22 cellular contexts compared by ENCODE assay signal in genomic region chr7:36238138-36238537, GRCh38.
"Had no signal": no experiment of that assay in that cellular context is flagged by ENCODE, and none has a peak within 500 bp of the region (broad histone marks: within the 10 kb centered on the region; RNA-seq: fewer than 3 reads in every experiment).

No MANE protein-coding gene starts in this region.

- H3K36me3 ChIP-seq: ascending aorta, WERI-Rb-1 had no signal

- H3K4me3 Mint-ChIP-seq: activated CD4-positive, alpha-beta T cell treated with anti-CD3 and anti-CD28 coated beads, Interleukin-2, amount 10 ng/mL, durations not matched to agents 24 days and 14 days; activated CD8-positive, alpha-beta T cell treated with anti-CD3 and anti-CD28 coated beads for 36 hours; activated naive CD4-positive, alpha-beta T cell treated with anti-CD3 and anti-CD28 coated beads, Interleukin-2, amount 50 U/mL, for 24 hours; activated naive CD8-positive, alpha-beta T cell treated with anti-CD3 and anti-CD28 coated beads, Interleukin-2, amount 10 ng/mL, durations not matched to agents 7 days and 5 days; activated T-cell treated with anti-CD3 and anti-CD28 coated beads, Interleukin-2, amount 50 U/mL, for 24 hours had no signal

- H3K36me3 Mint-ChIP-seq: activated naive CD4-positive, alpha-beta T cell treated with anti-CD3 and anti-CD28 coated beads, Interleukin-2, amount 50 U/mL, for 24 hours; activated naive CD8-positive, alpha-beta T cell treated with anti-CD3 and anti-CD28 coated beads, Interleukin-2, amount 10 ng/mL, durations not matched to agents 7 days and 5 days had no signal

- H3K4me3 ChIP-seq: ascending aorta had no signal

- H3K27ac ChIP-seq: ascending aorta, WERI-Rb-1 had no signal

- H3K9me3 Mint-ChIP-seq: activated CD4-positive, alpha-beta T cell treated with anti-CD3 and anti-CD28 coated beads, Interleukin-2, amount 10 ng/mL, durations not matched to agents 24 days and 14 days; activated CD8-positive, alpha-beta T cell treated with anti-CD3 and anti-CD28 coated beads for 36 hours; activated naive CD4-positive, alpha-beta T cell treated with anti-CD3 and anti-CD28 coated beads, Interleukin-2, amount 50 U/mL, for 24 hours; activated naive CD8-positive, alpha-beta T cell treated with anti-CD3 and anti-CD28 coated beads, Interleukin-2, amount 10 ng/mL, durations not matched to agents 7 days and 5 days; activated T-cell treated with anti-CD3 and anti-CD28 coated beads, Interleukin-2, amount 50 U/mL, for 24 hours; activated T-helper 2 cell treated with anti-CD3 and anti-CD28 coated beads, Interferon-gamma antibody, Interleukin-2, Interleukin-4, amounts not matched to agents 10 μg/mL and 5 μg/mL and 100 μg/mL, durations not matched to agents 14 hours and 24 hours and 36 hours had no signal

- DNase-seq: activated CD4-positive, alpha-beta T cell treated with anti-CD3 and anti-CD28 coated beads, Interleukin-2, amount 10 ng/mL, durations not matched to agents 24 days and 14 days; activated CD4-positive, alpha-beta T cell treated with anti-CD3 and anti-CD28 coated beads, Interleukin-2, amount 50 U/mL, for 4 hours; activated CD8-positive, alpha-beta T cell treated with anti-CD3 and anti-CD28 coated beads for 36 hours; activated gamma-delta T cell; activated naive CD4-positive, alpha-beta T cell treated with Interleukin-2 at 50 U/mL for 16 hours; activated naive CD8-positive, alpha-beta T cell treated with anti-CD3 and anti-CD28 coated beads, Interleukin-2, amount 10 ng/mL, durations not matched to agents 7 days and 5 days; activated T-cell treated with anti-CD3 and anti-CD28 coated beads, Interleukin-2, amount 50 U/mL, for 24 hours; amygdala; NCI-H1048; NCI-H1105 treated with DMSO at 0.1 percent for 48 hours; NCI-H1436; NCI-H1694; NCI-H1930; NCI-H2081 treated with DMSO at 0.1 percent for 48 hours; NCI-H226; NCI-H524 treated with DMSO at 0.1 percent for 48 hours; Right ventricle myocardium superior; T1000; WERI-Rb-1 had no signal

- H3K9me3 ChIP-seq: ascending aorta had no signal

- H3K27me3 Mint-ChIP-seq: activated CD4-positive, alpha-beta T cell treated with anti-CD3 and anti-CD28 coated beads, Interleukin-2, amount 10 ng/mL, durations not matched to agents 24 days and 14 days; activated CD8-positive, alpha-beta T cell treated with anti-CD3 and anti-CD28 coated beads for 36 hours; activated naive CD4-positive, alpha-beta T cell treated with anti-CD3 and anti-CD28 coated beads, Interleukin-2, amount 50 U/mL, for 24 hours; activated naive CD8-positive, alpha-beta T cell treated with anti-CD3 and anti-CD28 coated beads, Interleukin-2, amount 10 ng/mL, durations not matched to agents 7 days and 5 days; activated T-cell treated with anti-CD3 and anti-CD28 coated beads, Interleukin-2, amount 50 U/mL, for 24 hours had no signal

- H3K27ac Mint-ChIP-seq: activated CD4-positive, alpha-beta T cell treated with anti-CD3 and anti-CD28 coated beads, Interleukin-2, amount 10 ng/mL, durations not matched to agents 24 days and 14 days; activated CD8-positive, alpha-beta T cell treated with anti-CD3 and anti-CD28 coated beads for 36 hours; activated naive CD4-positive, alpha-beta T cell treated with anti-CD3 and anti-CD28 coated beads, Interleukin-2, amount 50 U/mL, for 24 hours; activated naive CD8-positive, alpha-beta T cell treated with anti-CD3 and anti-CD28 coated beads, Interleukin-2, amount 10 ng/mL, durations not matched to agents 7 days and 5 days; activated T-cell treated with anti-CD3 and anti-CD28 coated beads, Interleukin-2, amount 50 U/mL, for 24 hours; activated T-helper 2 cell treated with anti-CD3 and anti-CD28 coated beads, Interferon-gamma antibody, Interleukin-2, Interleukin-4, amounts not matched to agents 10 μg/mL and 5 μg/mL and 100 μg/mL, durations not matched to agents 14 hours and 24 hours and 36 hours had no signal

- H3K27me3 ChIP-seq: ascending aorta had no signal

- H3K4me1 Mint-ChIP-seq: activated CD4-positive, alpha-beta T cell treated with anti-CD3 and anti-CD28 coated beads, Interleukin-2, amount 10 ng/mL, durations not matched to agents 24 days and 14 days; activated naive CD4-positive, alpha-beta T cell treated with anti-CD3 and anti-CD28 coated beads, Interleukin-2, amount 50 U/mL, for 24 hours; activated naive CD8-positive, alpha-beta T cell treated with anti-CD3 and anti-CD28 coated beads, Interleukin-2, amount 10 ng/mL, durations not matched to agents 7 days and 5 days had no signal

- ATAC-seq: activated CD8-positive, alpha-beta T cell treated with anti-CD3 and anti-CD28 coated beads for 36 hours had no signal
